21 cellular contexts compared by ENCODE assay signal in the genomic region with DNA sequence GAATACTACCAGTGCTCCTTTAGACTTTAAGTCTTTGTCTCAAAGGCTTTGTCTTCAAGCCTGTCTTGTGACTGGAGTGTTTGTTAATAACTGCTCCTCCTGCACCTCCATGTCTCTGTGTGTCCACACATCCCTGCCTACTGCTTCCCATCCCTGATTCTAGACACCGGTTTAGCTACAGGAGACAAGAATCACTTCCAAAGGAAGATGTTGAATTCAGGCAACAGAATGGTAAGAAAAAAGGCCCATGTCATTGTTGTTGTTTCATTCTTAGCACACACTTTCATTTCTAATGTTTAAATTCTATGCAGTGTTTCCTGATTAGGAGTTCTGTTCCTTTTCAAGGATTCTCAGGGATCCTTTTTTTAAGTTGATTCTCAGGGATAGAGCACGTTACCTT.
"Had no signal": no experiment of that assay in that cellular context is flagged by ENCODE, and none has a peak within 500 bp of the region (broad histone marks: within the 10 kb centered on the region; RNA-seq: fewer than 3 reads in every experiment).

No MANE protein-coding gene starts in this region.

- H3K36me3 ChIP-seq: right atrium auricular region, transverse colon had no signal

- H3K9me3 ChIP-seq: right atrium auricular region, transverse colon had no signal

- H3K36me3 Mint-ChIP-seq: activated naive CD4-positive, alpha-beta T cell treated with anti-CD3 and anti-CD28 coated beads, Interleukin-2, amount 50 U/mL, for 72 hours; brain had no signal

- H3K27ac Mint-ChIP-seq: activated B cell treated with CpG ODN at 0.5 μM for 24 hours; activated CD4-positive, alpha-beta T cell treated with anti-CD3 and anti-CD28 coated beads, Interleukin-2, amount 10 ng/mL, durations not matched to agents 7 days and 5 days; activated T-cell treated with anti-CD3 and anti-CD28 coated beads, Interleukin-2, amount 50 U/mL, for 72 hours; nephron progenitor cell; T-helper 1 cell treated with Interleukin-12 subunit alpha and Interleukin-12 subunit beta and Interleukin-4 antibody, amounts not matched to agents 30 μg/mL and 1 μg/mL, for 36 hours had no signal

- H3K4me3 Mint-ChIP-seq: activated B cell treated with CpG ODN at 0.5 μM for 24 hours; activated CD4-positive, alpha-beta T cell treated with anti-CD3 and anti-CD28 coated beads, Interleukin-2, amount 10 ng/mL, durations not matched to agents 7 days and 5 days; activated T-cell treated with anti-CD3 and anti-CD28 coated beads, Interleukin-2, amount 50 U/mL, for 72 hours; brain; central memory CD8-positive, alpha-beta T cell; nephron progenitor cell; T-helper 1 cell treated with Interleukin-12 subunit alpha and Interleukin-12 subunit beta and Interleukin-4 antibody, amounts not matched to agents 30 μg/mL and 1 μg/mL, for 36 hours had no signal

- H3K4me3 ChIP-seq: right atrium auricular region, skin epidermis, transverse colon had no signal

- H3K27me3 ChIP-seq: right atrium auricular region, transverse colon had no signal

- DNase-seq: activated B cell treated with CpG ODN at 0.5 μM for 24 hours; activated CD4-positive, alpha-beta T cell treated with anti-CD3 and anti-CD28 coated beads, Interleukin-2, amount 10 ng/mL, durations not matched to agents 7 days and 5 days; activated CD8-positive, alpha-beta memory T cell treated with anti-CD3 and anti-CD28 coated beads, Interleukin-2, amount 50 U/mL, for 48 hours; activated gamma-delta T cell; activated T-cell treated with anti-CD3 and anti-CD28 coated beads, Interleukin-2, amount 50 U/mL, for 72 hours; effector memory CD4-positive, alpha-beta T cell; foreskin melanocyte; left ventricle myocardium superior; mesendoderm; nephron progenitor cell; stimulated activated CD4-positive, alpha-beta T cell treated with anti-CD3 and anti-CD28 coated beads, Interleukin-15, amount 100 ng/mL, for 24 hours; stimulated activated CD4-positive, alpha-beta T cell treated with anti-CD3 and anti-CD28 coated beads, Interleukin-4, amount 100 ng/mL, for 1 hour; stimulated activated naive CD4-positive, alpha-beta T cell; substantia nigra; transverse colon had no signal

- H3K27me3 Mint-ChIP-seq: activated CD4-positive, alpha-beta T cell treated with anti-CD3 and anti-CD28 coated beads, Interleukin-2, amount 10 ng/mL, durations not matched to agents 7 days and 5 days had no signal

- H3K4me1 Mint-ChIP-seq: activated B cell treated with CpG ODN at 0.5 μM for 24 hours; central memory CD8-positive, alpha-beta T cell had no signal

- H3K9me3 Mint-ChIP-seq: activated B cell treated with CpG ODN at 0.5 μM for 24 hours; activated CD4-positive, alpha-beta T cell treated with anti-CD3 and anti-CD28 coated beads, Interleukin-2, amount 10 ng/mL, durations not matched to agents 7 days and 5 days; activated naive CD4-positive, alpha-beta T cell treated with anti-CD3 and anti-CD28 coated beads, Interleukin-2, amount 50 U/mL, for 72 hours; central memory CD8-positive, alpha-beta T cell; T-helper 1 cell treated with Interleukin-12 subunit alpha and Interleukin-12 subunit beta and Interleukin-4 antibody, amounts not matched to agents 30 μg/mL and 1 μg/mL, for 36 hours had no signal

- ATAC-seq: activated naive CD4-positive, alpha-beta T cell treated with anti-CD3 and anti-CD28 coated beads, Interleukin-2, amount 50 U/mL, for 72 hours; activated T-cell treated with anti-CD3 and anti-CD28 coated beads, Interleukin-2, amount 50 U/mL, for 72 hours; left ventricle myocardium superior had no signal
